In the genomic region with DNA sequence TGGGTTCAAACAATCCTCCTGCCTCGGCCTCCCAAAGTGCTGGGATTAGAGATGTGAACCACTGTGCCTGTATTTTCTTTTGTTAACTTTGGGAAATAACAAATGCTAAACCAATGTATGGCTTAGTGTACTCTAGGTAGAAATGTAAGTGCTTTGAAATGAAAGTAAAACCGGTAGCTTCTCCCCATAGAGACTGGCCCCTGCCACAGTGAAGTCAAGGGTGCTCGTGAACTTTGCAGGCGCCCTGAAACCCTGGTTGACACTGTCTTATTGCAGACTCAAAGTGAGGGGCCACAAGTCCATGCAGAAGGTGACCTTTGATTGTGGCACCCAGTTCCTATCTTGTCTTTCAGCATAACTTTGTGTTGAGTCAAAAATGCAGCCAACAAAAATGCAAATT, we compare ENCODE assay signal across 15 cellular contexts.
"Had no signal": no experiment of that assay in that cellular context is flagged by ENCODE, and none has a peak within 500 bp of the region (broad histone marks: within the 10 kb centered on the region; RNA-seq: fewer than 3 reads in every experiment).

No MANE protein-coding gene starts in this region.

- H3K27ac ChIP-seq: coronary artery, ovary, suprapubic skin, VCaP had no signal

- H3K36me3 ChIP-seq: ovary, suprapubic skin had no signal

- H3K9me3 ChIP-seq: ovary, suprapubic skin had no signal

- H3K27me3 ChIP-seq: ovary, suprapubic skin had no signal

- ATAC-seq: activated CD8-positive, alpha-beta T cell treated with anti-CD3 and anti-CD28 coated beads for 36 hours; activated T-helper 17 cell treated with anti-CD3 and anti-CD28 coated beads, Interleukin-2, amount 50 U/mL, for 72 hours; left ventricle myocardium superior had no signal

- H3K4me3 ChIP-seq: coronary artery, ovary, suprapubic skin had no signal

- DNase-seq: activated CD8-positive, alpha-beta T cell treated with anti-CD3 and anti-CD28 coated beads for 36 hours; activated naive CD4-positive, alpha-beta T cell treated with anti-CD3 and anti-CD28 coated beads for 36 hours; activated T-cell treated with anti-CD3 and anti-CD28 coated beads for 4 hours; caudate nucleus; effector CD8-positive, alpha-beta T cell; hippocampal formation; left ventricle myocardium superior; mesendoderm; ovary; stimulated activated CD4-positive, alpha-beta T cell treated with anti-CD3 and anti-CD28 coated beads, Interleukin-2, amount 100 ng/mL, for 48 hours; stimulated activated naive CD4-positive, alpha-beta T cell treated with Interleukin-2 at 50 U/mL for 16 hours had no signal
